Comparison of ENCODE assay signal across 23 cellular contexts in genomic region chrX:54419559-54420302, GRCh38. TPM values are rescaled to one million over a fixed set of nuclear protein-coding genes. Genes with fewer than 3 reads are reported as not detected.
DNase-seq lines count a peak whose midpoint lies in the region; ATAC-seq and TF ChIP-seq lines count a peak whose summit lies in the region.
"Had no signal": no experiment of that assay in that cellular context is flagged by ENCODE, and none has a peak within 500 bp of the region (broad histone marks: within the 10 kb centered on the region; RNA-seq: fewer than 3 reads in every experiment).

No MANE protein-coding gene starts in this region.

- H3K27me3 Mint-ChIP-seq in osteocyte (ENCODE audit: unreplicated experiment), result peaks cover 2% of the 10 kb centered on the region

- DNase-seq in NCI-H82 (lab: John Stamatoyannopoulos, UW), result peak; percentile 13
- no peak for DNase-seq in NCI-H82 treated with DMSO at 0.1 percent for 48 hours (lab: John Stamatoyannopoulos, UW; ENCODE audit: unreplicated experiment)
- DNase-seq in amniotic epithelial cell (ENCODE audit: low read depth), result peak; percentile 24
- no peak for DNase-seq in right cardiac atrium
- DNase-seq in retina, result peak; percentile 4
- DNase-seq in osteocyte (ENCODE audit: extremely low spot score, unreplicated experiment), result no peak
- DNase-seq: BE2C; Caco-2; CD4-positive, CD25-positive, alpha-beta regulatory T cell; GM23248; KBM-7; MV-4-11; NCI-H1417; NCI-H187; NCI-H345; NCI-H526; NK-92 treated with Interleukin-12 subunit alpha and Interleukin-12 subunit beta, amount 100 ng/mL, for 24 hours had no signal

- H3K4me3 Mint-ChIP-seq in osteocyte (ENCODE audit: unreplicated experiment), result no peak overlapping the region
- H3K4me3 Mint-ChIP-seq: CD4-positive, CD25-positive, alpha-beta regulatory T cell had no signal

- peak overlapping the region; percentile 37 for H3K27ac ChIP-seq in right cardiac atrium (ENCODE audit: low read length)
- H3K27ac ChIP-seq: GM23248, SK-N-MC had no signal

- H3K9me3 Mint-ChIP-seq in osteocyte (ENCODE audit: unreplicated experiment), result peaks cover 5% of the 10 kb centered on the region

- H3K27me3 ChIP-seq in right cardiac atrium (ENCODE audit: control insufficient read depth, insufficient read depth), result no peaks in the 10 kb centered on the region
- H3K27me3 ChIP-seq: BE2C, Peyer's patch had no signal

- H3K36me3 Mint-ChIP-seq in osteocyte (ENCODE audit: unreplicated experiment), result no peaks in the 10 kb centered on the region
- H3K36me3 Mint-ChIP-seq: CD4-positive, CD25-positive, alpha-beta regulatory T cell had no signal

- peak; percentile 74 to 85 for ATAC-seq in right cardiac atrium
- no peak for ATAC-seq in GM21526 (IDR thresholded peaks at IDR 0.05; ENCODE audit: low FRiP score, unreplicated experiment)
- no peak for ATAC-seq in HG03025 (IDR thresholded peaks at IDR 0.05; ENCODE audit: low FRiP score, unreplicated experiment)
- ATAC-seq: GM12878 had no signal

- H3K27ac Mint-ChIP-seq in osteocyte (ENCODE audit: unreplicated experiment), result no peak overlapping the region
- H3K27ac Mint-ChIP-seq: CD4-positive, CD25-positive, alpha-beta regulatory T cell had no signal

- H3K9me3 ChIP-seq in right cardiac atrium (ENCODE audit: control insufficient read depth, low read length), result no peaks in the 10 kb centered on the region
- H3K9me3 ChIP-seq: BE2C, Caco-2, HAP-1, Peyer's patch had no signal

- intact Hi-C loops in right cardiac atrium (cut with DNase I), result no loop called here

- TF ChIP-seq CTCF in osteocyte (IDR thresholded peaks at IDR 0.05), result no peak

- no peak overlapping the region for H3K4me3 ChIP-seq in right cardiac atrium (ENCODE audit: low read length)
- H3K4me3 ChIP-seq: GM12878, GM23248, HAP-1, Peyer's patch, SK-N-MC had no signal

- WGBS in right cardiac atrium, result 14% methylated on average over 3 of the region's 3 CpGs

- H3K4me1 ChIP-seq in right cardiac atrium (ENCODE audit: control insufficient read depth, insufficient read depth, low read length), result peaks cover 1% of the 10 kb centered on the region
- H3K4me1 ChIP-seq: BE2C, Caco-2, Peyer's patch had no signal

- no peaks in the 10 kb centered on the region for H3K4me1 Mint-ChIP-seq in osteocyte (ENCODE audit: unreplicated experiment)

RNA-seq across cellular contexts. Expression of gene TSR2, which starts 20.5 kb away (rescaled TPM):
- total RNA-seq in right cardiac atrium (10 to 100 TPM; 31.8 to 39.8 (median 38.5) TPM), osteocyte (25.2 and 29.1 TPM in 2 replicates)
- 42.3 TPM for polyA plus RNA-seq in right cardiac atrium

Comparison
In these comparisons a context has a peak if more than half of its experiments do, and no peak if none do; other contexts are left out.
1. DNase-seq: peak in NCI-H82 (single experiment), amniotic epithelial cell (single experiment) and retina (single experiment); none in NCI-H82 treated with DMSO at 0.1 percent for 48 hours (single experiment), right cardiac atrium (0 of 3) and osteocyte (single experiment).
2. ATAC-seq: peak in right cardiac atrium (2 of 2); none in GM21526 (single experiment) and HG03025 (single experiment).